In genomic region chr5:32092938-32093812, GRCh38 we compare ENCODE assay signal across 8 cellular contexts.
A peak's percentile ranks its signal among the peaks of the same experiment; 100 is the strongest.
DNase-seq lines count a peak whose midpoint lies in the region; ATAC-seq and TF ChIP-seq lines count a peak whose summit lies in the region.

No MANE protein-coding gene starts in this region.

- peaks cover 1 to 35% (median 19%) of the 10 kb centered on the region in 9 donors for H3K4me1 ChIP-seq in heart right ventricle

- H3K27me3 Mint-ChIP-seq in activated naive CD8-positive, alpha-beta T cell treated with anti-CD3 and anti-CD28 coated beads for 36 hours: no peaks in the 10 kb centered on the region

- peaks cover 0 to 99% (median 12%) of the 10 kb centered on the region in 9 donors for H3K36me3 ChIP-seq in heart right ventricle

- no peak overlapping the region for H3K27ac Mint-ChIP-seq in activated naive CD8-positive, alpha-beta T cell treated with anti-CD3 and anti-CD28 coated beads for 36 hours

- H3K4me1 Mint-ChIP-seq in activated naive CD8-positive, alpha-beta T cell treated with anti-CD3 and anti-CD28 coated beads for 36 hours: peaks cover 7% of the 10 kb centered on the region

- no peaks in the 10 kb centered on the region for H3K9me3 Mint-ChIP-seq in activated naive CD8-positive, alpha-beta T cell treated with anti-CD3 and anti-CD28 coated beads for 36 hours

- DNase-seq in NCI-H1105 treated with DMSO at 0.1 percent for 48 hours (lab: John Stamatoyannopoulos, UW) (peak; percentile 74), heart right ventricle (peak in 1 of 2 donors; percentile 74), retinal pigment epithelial cell (ENCODE audit: low read depth) (peak; percentile 31), occipital lobe (lab: John Stamatoyannopoulos, UW) (no peak)
- DNase-seq in activated naive CD8-positive, alpha-beta T cell treated with anti-CD3 and anti-CD28 coated beads for 36 hours: peak; percentile 62

- no peak overlapping the region for H3K4me3 Mint-ChIP-seq in activated naive CD8-positive, alpha-beta T cell treated with anti-CD3 and anti-CD28 coated beads for 36 hours

- H3K36me3 Mint-ChIP-seq in activated naive CD8-positive, alpha-beta T cell treated with anti-CD3 and anti-CD28 coated beads for 36 hours: no peaks in the 10 kb centered on the region

- H3K4me3 ChIP-seq in heart right ventricle (no peak overlapping the region), retinal pigment epithelial cell (ENCODE audit: low read length) (no peak overlapping the region)

- intact Hi-C loops in heart right ventricle (cut with DNase I): loop anchor here in 9 of 10 donors (1.0 to 10.0 kb wide), 6 partner anchors 266 to 512 kb away; no protein-coding TSS in a partner anchor

- TF ChIP-seq CTCF in heart right ventricle (IDR thresholded peaks at IDR 0.05): peak; percentile 49 to 82 (median 72)
- TF ChIP-seq CTCF in retinal pigment epithelial cell (conservative IDR thresholded peaks at IDR 0.05; ENCODE audit: low read depth, low read length): peak; percentile 78

- no peaks in the 10 kb centered on the region for H3K9me3 ChIP-seq in heart right ventricle

- no peaks in the 10 kb centered on the region for H3K27me3 ChIP-seq in heart right ventricle

- H3K27ac ChIP-seq in heart right ventricle: peak overlapping the region in 1 of 10 donors; percentile 6

- WGBS in heart right ventricle, 2 donors: 58 to 65% methylated on average over 20 of the region's 20 CpGs

- peak; percentile 95 for ATAC-seq in GM18502 (IDR thresholded peaks at IDR 0.05; ENCODE audit: poor library complexity, unreplicated experiment)
- peak; percentile 73 for ATAC-seq in HG02840 (IDR thresholded peaks at IDR 0.05; ENCODE audit: low FRiP score, unreplicated experiment)
- peak; percentile 95 for ATAC-seq in SK-N-SH treated with all-trans-retinoic acid at 6 μM for 48 hours
- ATAC-seq in heart right ventricle: peak; percentile 67 to 85 (median 81)

TF ChIP-seq in SK-N-SH treated with all-trans-retinoic acid at 6 μM for 48 hours, 23 proteins besides CTCF, POLR2A, EP300 and RAD21:
- TF ChIP-seq TCF4 (CRISPR knock-in tag; IDR thresholded peaks at IDR 0.05; ENCODE audit: borderline replicate concordance) (no peak), CREB5 (CRISPR knock-in tag; IDR thresholded peaks at IDR 0.05; ENCODE audit: low read depth) (no peak), RARB (CRISPR knock-in tag; IDR thresholded peaks at IDR 0.05) (no peak), ZNF70 (CRISPR knock-in tag; IDR thresholded peaks at IDR 0.05) (no peak), ZFP3 (CRISPR knock-in tag; IDR thresholded peaks at IDR 0.05) (no peak), PATZ1 (CRISPR knock-in tag; IDR thresholded peaks at IDR 0.05; ENCODE audit: borderline replicate concordance) (no peak), SNAI2 (CRISPR knock-in tag; IDR thresholded peaks at IDR 0.05) (no peak), TSHZ2 (CRISPR knock-in tag; IDR thresholded peaks at IDR 0.05) (no peak), POU6F1 (CRISPR knock-in tag; IDR thresholded peaks at IDR 0.05; ENCODE audit: borderline replicate concordance, low read depth) (no peak), ISL1 (CRISPR knock-in tag; IDR thresholded peaks at IDR 0.05) (no peak), ZNF8 (CRISPR knock-in tag; IDR thresholded peaks at IDR 0.05) (no peak)
TF ChIP-seq in SK-N-SH treated with all-trans-retinoic acid at 6 μM for 48 hours: peak in this region for 0.
